Comparison of ENCODE assay signal across 28 cellular contexts in the genomic region with DNA sequence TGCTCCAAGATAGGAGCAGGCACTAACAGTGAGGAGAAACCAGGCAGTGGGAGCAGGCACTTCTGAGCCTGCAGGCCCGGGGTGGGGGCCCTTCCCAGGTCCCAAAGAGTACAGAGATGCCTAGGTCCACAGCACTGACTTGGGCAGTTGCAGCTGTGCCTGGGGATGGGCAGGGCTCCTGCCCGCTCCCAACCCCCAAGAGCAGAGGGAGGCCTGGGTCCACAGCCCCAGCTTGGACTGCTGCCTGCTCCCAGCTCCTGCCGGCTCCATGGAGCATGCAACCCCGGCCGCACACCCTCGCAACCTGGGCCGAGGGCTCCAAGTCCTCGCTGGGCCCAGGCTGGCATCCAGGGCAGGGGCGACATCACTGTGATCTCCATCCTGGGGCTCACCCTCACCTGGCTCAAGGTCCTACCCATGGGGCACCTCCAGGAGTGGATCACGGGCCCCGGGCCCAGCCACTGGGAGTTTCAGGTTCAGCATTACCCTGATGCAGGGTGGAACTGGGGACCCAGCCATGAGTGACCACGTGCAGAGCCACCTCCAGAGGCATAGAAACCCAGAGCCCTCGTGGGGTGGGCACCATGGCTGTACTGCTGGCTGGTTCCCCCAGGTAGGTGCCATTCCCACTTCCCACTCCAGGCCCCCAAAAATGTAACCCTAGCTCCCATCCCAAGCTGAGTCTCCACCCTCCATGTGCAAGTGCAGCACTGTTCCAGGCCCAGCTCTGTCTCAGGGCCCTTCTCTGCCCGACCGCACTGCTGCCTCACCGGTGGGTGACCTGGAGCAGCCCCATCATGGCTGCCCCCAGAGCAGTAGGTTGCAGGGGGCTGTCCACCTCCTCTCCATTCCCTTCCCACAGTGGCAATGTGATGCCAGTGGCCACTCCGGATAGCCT.
DNase-seq lines count a peak whose midpoint lies in the region; ATAC-seq and TF ChIP-seq lines count a peak whose summit lies in the region.
"Had no signal": no experiment of that assay in that cellular context is flagged by ENCODE, and none has a peak within 500 bp of the region (broad histone marks: within the 10 kb centered on the region; RNA-seq: fewer than 3 reads in every experiment).

No MANE protein-coding gene starts in this region.

- intact Hi-C loops in natural killer cell (cut with micrococcal nuclease): no loop called here

- H3K36me3 Mint-ChIP-seq in endothelial cell (ENCODE audit: low read depth, unreplicated experiment): peaks cover 3% of the 10 kb centered on the region
- no peaks in the 10 kb centered on the region for H3K36me3 Mint-ChIP-seq in stimulated activated effector memory CD8-positive, alpha-beta T cell treated with anti-CD3 and anti-CD28 coated beads, Interleukin-12 subunit alpha, Interleukin-12 subunit beta, amount 100 ng/mL, for 72 hours
- no peaks in the 10 kb centered on the region for H3K36me3 Mint-ChIP-seq in natural killer cell
- H3K36me3 Mint-ChIP-seq: CD8-positive, alpha-beta T cell; memory B cell had no signal

- H4K91ac ChIP-seq in mesenchymal stem cell (ENCODE audit: low read length): peak overlapping the region; percentile 39

- no peak overlapping the region for H3K4me2 ChIP-seq in mesenchymal stem cell (ENCODE audit: low read length, poor library complexity, severe bottlenecking)

- no peak overlapping the region for H2BK120ac ChIP-seq in mesenchymal stem cell (ENCODE audit: low read depth, low read length)

- H2AK5ac ChIP-seq in mesenchymal stem cell (ENCODE audit: low read length, severe bottlenecking): no peak overlapping the region

- H2BK5ac ChIP-seq in mesenchymal stem cell (ENCODE audit: low read depth, low read length, poor library complexity, severe bottlenecking): no peak overlapping the region

- H3K27me3 ChIP-seq in H7 (ENCODE audit: control insufficient read depth, insufficient read depth, low read length): no peaks in the 10 kb centered on the region
- no peaks in the 10 kb centered on the region for H3K27me3 ChIP-seq in mesenchymal stem cell (ENCODE audit: control insufficient read depth in 1 of 2, insufficient read depth in 1 of 2, low read length in 2 of 2)
- H3K27me3 ChIP-seq: adrenal gland, BE2C, brain microvascular endothelial cell, gastrocnemius medialis had no signal

- H3K4me3 Mint-ChIP-seq in endothelial cell (ENCODE audit: unreplicated experiment) (no peak overlapping the region), natural killer cell (no peak overlapping the region)
- H3K4me3 Mint-ChIP-seq in stimulated activated effector memory CD8-positive, alpha-beta T cell treated with anti-CD3 and anti-CD28 coated beads, Interleukin-12 subunit alpha, Interleukin-12 subunit beta, amount 100 ng/mL, for 72 hours: no peak overlapping the region
- H3K4me3 Mint-ChIP-seq: activated CD4-positive, alpha-beta T cell treated with anti-CD3 and anti-CD28 coated beads for 36 hours; activated CD8-positive, alpha-beta T cell treated with anti-CD3 and anti-CD28 coated beads for 36 hours; activated T-helper 1 cell treated with anti-CD3 and anti-CD28 coated beads, Interleukin-12 subunit alpha, Interleukin-12 subunit beta, Interleukin-2, Interleukin-4 antibody, amounts not matched to agents 30 ng/mL and 10 ng/mL and 1 ng/mL, durations not matched to agents 14 hours and 24 hours and 36 hours; CD8-positive, alpha-beta T cell; memory B cell had no signal

- ATAC-seq in stimulated activated effector memory CD8-positive, alpha-beta T cell treated with anti-CD3 and anti-CD28 coated beads, Interleukin-12 subunit alpha, Interleukin-12 subunit beta, amount 100 ng/mL, for 72 hours: peak; percentile 34
- ATAC-seq in natural killer cell (no peak), HG03159 (IDR thresholded peaks at IDR 0.05; ENCODE audit: unreplicated experiment) (no peak), HG02763 (IDR thresholded peaks at IDR 0.05; ENCODE audit: unreplicated experiment) (no peak)
- ATAC-seq: activated CD4-positive, alpha-beta T cell treated with anti-CD3 and anti-CD28 coated beads for 36 hours; activated CD8-positive, alpha-beta T cell treated with anti-CD3 and anti-CD28 coated beads for 36 hours; CD8-positive, alpha-beta T cell; gastrocnemius medialis had no signal

- TF ChIP-seq CTCF in endothelial cell (IDR thresholded peaks at IDR 0.05; ENCODE audit: unreplicated experiment) (no peak), natural killer cell (IDR thresholded peaks at IDR 0.05) (no peak)

- H2BK12ac ChIP-seq in mesenchymal stem cell (ENCODE audit: low read length in 2 of 2): no peak overlapping the region

- no peaks in the 10 kb centered on the region for H3K4me1 Mint-ChIP-seq in endothelial cell (ENCODE audit: unreplicated experiment)
- H3K4me1 Mint-ChIP-seq in stimulated activated effector memory CD8-positive, alpha-beta T cell treated with anti-CD3 and anti-CD28 coated beads, Interleukin-12 subunit alpha, Interleukin-12 subunit beta, amount 100 ng/mL, for 72 hours: no peaks in the 10 kb centered on the region
- H3K4me1 Mint-ChIP-seq in natural killer cell: no peaks in the 10 kb centered on the region
- H3K4me1 Mint-ChIP-seq: activated CD4-positive, alpha-beta T cell treated with anti-CD3 and anti-CD28 coated beads for 36 hours; memory B cell had no signal

- no peak overlapping the region for H3K23ac ChIP-seq in mesenchymal stem cell (ENCODE audit: low read length in 2 of 2)

- H2BK15ac ChIP-seq in mesenchymal stem cell (ENCODE audit: low read depth, poor library complexity, severe bottlenecking): no peak overlapping the region

- H3K36me3 ChIP-seq in H7 (replicated peaks; ENCODE audit: control insufficient read depth, insufficient read depth, low read length) (no peaks in the 10 kb centered on the region), mesenchymal stem cell (ENCODE audit: control insufficient read depth in 1 of 2, insufficient read depth in 2 of 2, low read depth in 1 of 2, low read length in 2 of 2) (no peaks in the 10 kb centered on the region)
- H3K36me3 ChIP-seq: adrenal gland, BE2C, brain microvascular endothelial cell, gastrocnemius medialis, prostate gland had no signal

- H3K9me3 Mint-ChIP-seq in endothelial cell (ENCODE audit: unreplicated experiment): no peaks in the 10 kb centered on the region
- peaks cover 2% of the 10 kb centered on the region for H3K9me3 Mint-ChIP-seq in stimulated activated effector memory CD8-positive, alpha-beta T cell treated with anti-CD3 and anti-CD28 coated beads, Interleukin-12 subunit alpha, Interleukin-12 subunit beta, amount 100 ng/mL, for 72 hours
- peaks cover 0 to 3% of the 10 kb centered on the region in 2 donors for H3K9me3 Mint-ChIP-seq in natural killer cell
- H3K9me3 Mint-ChIP-seq: memory B cell had no signal

- DNase-seq in H7: peak; percentile 2
- DNase-seq in endothelial cell (ENCODE audit: low spot score): no peak
- DNase-seq in mesenchymal stem cell: no peak
- no peak for DNase-seq in stimulated activated effector memory CD8-positive, alpha-beta T cell treated with anti-CD3 and anti-CD28 coated beads, Interleukin-12 subunit alpha, Interleukin-12 subunit beta, amount 100 ng/mL, for 72 hours (ENCODE audit: low spot score in 2 of 2)
- DNase-seq in natural killer cell: no peak
- DNase-seq: activated CD4-positive, alpha-beta T cell treated with anti-CD3 and anti-CD28 coated beads for 36 hours; activated CD8-positive, alpha-beta memory T cell treated with anti-CD3 and anti-CD28 coated beads, Interleukin-2, amount 50 U/mL, for 48 hours; activated CD8-positive, alpha-beta T cell treated with anti-CD3 and anti-CD28 coated beads for 36 hours; activated naive CD4-positive, alpha-beta T cell treated with Interleukin-2 at 50 U/mL for 16 hours; adrenal gland; BE2C; CD8-positive, alpha-beta T cell; gastrocnemius medialis; IMR-90; kidney glomerular epithelial cell; MV-4-11; NCI-H1436; NCI-H345; NCI-H774; stimulated activated naive CD4-positive, alpha-beta T cell; T-helper 9 cell had no signal

- no peak overlapping the region for H2AFZ ChIP-seq in mesenchymal stem cell (ENCODE audit: low read depth, low read length)

- no peak overlapping the region for H3K4ac ChIP-seq in mesenchymal stem cell (ENCODE audit: low read depth in 1 of 2, low read length in 2 of 2)

- no peak overlapping the region for H3K4me3 ChIP-seq in H7 (ENCODE audit: insufficient read depth, low read depth, low read length)
- no peak overlapping the region for H3K4me3 ChIP-seq in mesenchymal stem cell (ENCODE audit: insufficient read depth in 1 of 2, low read depth in 1 of 2, low read length in 2 of 2)
- H3K4me3 ChIP-seq: adrenal gland, gastrocnemius medialis, prostate gland had no signal

- H3K14ac ChIP-seq in mesenchymal stem cell (ENCODE audit: low read length in 2 of 2): no peak overlapping the region

- no peak overlapping the region for H3K27ac ChIP-seq in mesenchymal stem cell (ENCODE audit: low read length, poor library complexity, severe bottlenecking)
- H3K27ac ChIP-seq: adrenal gland, brain microvascular endothelial cell, gastrocnemius medialis, prostate gland, VCaP had no signal

- H3K9me3 ChIP-seq in mesenchymal stem cell (ENCODE audit: control insufficient read depth, low read length): peaks cover 9% of the 10 kb centered on the region
- H3K9me3 ChIP-seq: adrenal gland, BE2C, gastrocnemius medialis, prostate gland had no signal

- H3K18ac ChIP-seq in mesenchymal stem cell (ENCODE audit: low read depth in 1 of 2, low read length in 2 of 2): no peak overlapping the region

- 87% methylated on average over 17 of the region's 17 CpGs for WGBS in mesenchymal stem cell

- no peak overlapping the region for H3K9ac ChIP-seq in mesenchymal stem cell (ENCODE audit: low read length)

- H3K4me1 ChIP-seq in mesenchymal stem cell (ENCODE audit: control insufficient read depth, insufficient read depth, low read depth, low read length): no peaks in the 10 kb centered on the region
- H3K4me1 ChIP-seq: adrenal gland, BE2C, gastrocnemius medialis, prostate gland had no signal

- H3K27me3 Mint-ChIP-seq in endothelial cell (ENCODE audit: unreplicated experiment) (peaks cover 1% of the 10 kb centered on the region), natural killer cell (ENCODE audit: low read depth in 2 of 2) (no peaks in the 10 kb centered on the region)
- H3K27me3 Mint-ChIP-seq: activated CD4-positive, alpha-beta T cell treated with anti-CD3 and anti-CD28 coated beads for 36 hours; activated CD8-positive, alpha-beta T cell treated with anti-CD3 and anti-CD28 coated beads for 36 hours; memory B cell had no signal

- peak overlapping the region; percentile 42 for H3K27ac Mint-ChIP-seq in endothelial cell (ENCODE audit: unreplicated experiment)
- no peak overlapping the region for H3K27ac Mint-ChIP-seq in stimulated activated effector memory CD8-positive, alpha-beta T cell treated with anti-CD3 and anti-CD28 coated beads, Interleukin-12 subunit alpha, Interleukin-12 subunit beta, amount 100 ng/mL, for 72 hours
- H3K27ac Mint-ChIP-seq in natural killer cell: no peak overlapping the region
- H3K27ac Mint-ChIP-seq: activated CD4-positive, alpha-beta T cell treated with anti-CD3 and anti-CD28 coated beads for 36 hours; activated CD8-positive, alpha-beta T cell treated with anti-CD3 and anti-CD28 coated beads for 36 hours; activated T-helper 1 cell treated with anti-CD3 and anti-CD28 coated beads, Interleukin-12 subunit alpha, Interleukin-12 subunit beta, Interleukin-2, Interleukin-4 antibody, amounts not matched to agents 30 ng/mL and 10 ng/mL and 1 ng/mL, durations not matched to agents 14 hours and 24 hours and 36 hours; CD8-positive, alpha-beta T cell; memory B cell had no signal

- no peaks in the 10 kb centered on the region for H3K79me1 ChIP-seq in mesenchymal stem cell (replicated peaks; ENCODE audit: low read length, poor library complexity, severe bottlenecking)

- no peak overlapping the region for H4K8ac ChIP-seq in mesenchymal stem cell (ENCODE audit: low read length)
